14 cellular contexts compared by ENCODE assay signal in genomic region chr3:177624523-177625495, GRCh38.
A peak's percentile ranks its signal among the peaks of the same experiment; 100 is the strongest.
DNase-seq lines count a peak whose midpoint lies in the region; ATAC-seq and TF ChIP-seq lines count a peak whose summit lies in the region.
"Had no signal": no experiment of that assay in that cellular context is flagged by ENCODE, and none has a peak within 500 bp of the region (broad histone marks: within the 10 kb centered on the region; RNA-seq: fewer than 3 reads in every experiment).

No MANE protein-coding gene starts in this region.

- H4K91ac ChIP-seq in neuronal stem cell (ENCODE audit: low read depth, low read length, poor library complexity) = no peak overlapping the region

- H3K4me1 ChIP-seq in ACC112 (ENCODE audit: control insufficient read depth, insufficient read depth, low read length, unreplicated experiment) (peaks cover 6% of the 10 kb centered on the region), OCI-LY1 (ENCODE audit: insufficient read depth, low read length, severe bottlenecking) (no peaks in the 10 kb centered on the region), neuronal stem cell (ENCODE audit: control insufficient read depth in 2 of 2, insufficient read depth in 1 of 2, low read depth in 1 of 2, low read length in 2 of 2) (peaks cover 0 to 3% of the 10 kb centered on the region in 2 donors), SJCRH30 (0 out of 2 replicates have a peak, but pooled peaks cover 6% of the 10 kb centered on the region)

- H2BK15ac ChIP-seq in neuronal stem cell (ENCODE audit: low read length) = no peak overlapping the region

- DNase-seq in COLO668 (lab: John Stamatoyannopoulos, UW; ENCODE audit: unreplicated experiment) (peak; percentile 19), left colon (no peak), HuH-7 (ENCODE audit: low spot score) (no peak), neuronal stem cell (ENCODE audit: low spot score) (no peak), SJCRH30 (no peak)
- DNase-seq: C1 segment of cervical spinal cord; NCI-H1930; retina; stimulated activated CD4-positive, alpha-beta T cell treated with anti-CD3 and anti-CD28 coated beads, Interleukin-4, amount 100 ng/mL, for 4 hours; WERI-Rb-1 had no signal

- no peaks in the 10 kb centered on the region for H3K79me1 ChIP-seq in neuronal stem cell (ENCODE audit: low read depth, low read length)

- peak overlapping the region; percentile 33 for H2AFZ ChIP-seq in ACC112 (ENCODE audit: low read length, unreplicated experiment)
- H2AFZ ChIP-seq in OCI-LY1 (ENCODE audit: low read length) = no peak overlapping the region
- no peak overlapping the region for H2AFZ ChIP-seq in neuronal stem cell (ENCODE audit: low read length)

- no peak for TF ChIP-seq CTCF in OCI-LY1 (IDR thresholded peaks at IDR 0.05; ENCODE audit: low read length)

- ATAC-seq in left colon = peak; percentile 96
- no peak for ATAC-seq in GM19035 (IDR thresholded peaks at IDR 0.05; ENCODE audit: unreplicated experiment)

- H3K4me2 ChIP-seq in OCI-LY1 (ENCODE audit: low read length) (peak overlapping the region; percentile 1; the same call in 1 of the 2 replicates), neuronal stem cell (ENCODE audit: insufficient read depth, low read length, poor library complexity, severe bottlenecking) (no peak overlapping the region)

- H3K36me3 ChIP-seq in ACC112 (ENCODE audit: insufficient read depth, low read length) (no peaks in the 10 kb centered on the region), OCI-LY1 (ENCODE audit: insufficient read depth, low read length) (no peaks in the 10 kb centered on the region), neuronal stem cell (replicated peaks in 1 of 2; ENCODE audit: control insufficient read depth in 2 of 2, insufficient read depth in 2 of 2, low read length in 2 of 2) (no peaks in the 10 kb centered on the region), SJCRH30 (no peaks in the 10 kb centered on the region)
- H3K36me3 ChIP-seq: SJSA1, WERI-Rb-1 had no signal

- H2BK120ac ChIP-seq in neuronal stem cell (ENCODE audit: low read depth, low read length) = no peak overlapping the region

- no CpG with 5 or more reads among the region's 13 CpGs for WGBS in neuronal stem cell (ENCODE audit: extremely low coverage in 2 of 2, insufficient read length in 2 of 2, insufficient replicate concordance in 1 of 2), 2 donors

- no peak overlapping the region for H3K9ac ChIP-seq in OCI-LY1 (ENCODE audit: low read length)
- H3K9ac ChIP-seq in neuronal stem cell (ENCODE audit: low read depth, low read length, poor library complexity) = no peak overlapping the region

- H2BK5ac ChIP-seq in neuronal stem cell (ENCODE audit: low read length) = no peak overlapping the region

- no peak overlapping the region for H3K23ac ChIP-seq in neuronal stem cell (ENCODE audit: low read depth, low read length, poor library complexity)

- no peaks in the 10 kb centered on the region for H4K20me1 ChIP-seq in OCI-LY1 (ENCODE audit: insufficient read depth, low read length)

- H3K9me3 ChIP-seq in OCI-LY1 (ENCODE audit: low read length) = no peaks in the 10 kb centered on the region
- peaks cover 1 to 16% of the 10 kb centered on the region in 2 donors for H3K9me3 ChIP-seq in neuronal stem cell (replicated peaks in 1 of 2; ENCODE audit: control insufficient read depth in 2 of 2, insufficient read depth in 1 of 2, low read depth in 1 of 2, low read length in 2 of 2)
- no peaks in the 10 kb centered on the region; the same call in 1 of the 2 replicates for H3K9me3 ChIP-seq in SJCRH30 (replicated peaks)
- H3K9me3 ChIP-seq: SJSA1 had no signal

- H3K4me3 ChIP-seq in ACC112 (ENCODE audit: low read depth, low read length) (no peak overlapping the region), OCI-LY1 (ENCODE audit: low read depth, low read length, poor library complexity, severe bottlenecking) (no peak overlapping the region), neuronal stem cell (ENCODE audit: low read length in 2 of 2) (no peak overlapping the region), SJCRH30 (no peak overlapping the region)
- H3K4me3 ChIP-seq: SJSA1 had no signal

- H3F3A ChIP-seq in OCI-LY1 (ENCODE audit: insufficient read depth, low read length) = no peaks in the 10 kb centered on the region

- H3K27ac ChIP-seq in ACC112 (ENCODE audit: low read depth, low read length) = no peak overlapping the region
- no peak overlapping the region for H3K27ac ChIP-seq in OCI-LY1 (ENCODE audit: low read depth, low read length, poor library complexity, severe bottlenecking)
- H3K27ac ChIP-seq in neuronal stem cell (replicated peaks; ENCODE audit: low read length) = no peak overlapping the region
- H3K27ac ChIP-seq in SJCRH30 = no peak overlapping the region
- H3K27ac ChIP-seq: SJSA1, WERI-Rb-1 had no signal

- intact Hi-C loops in left colon (cut with DNase I, micrococcal nuclease) = no loop called here

- H4K8ac ChIP-seq in neuronal stem cell (ENCODE audit: low read depth, low read length) = no peak overlapping the region

- H3K9me2 ChIP-seq in OCI-LY1 (ENCODE audit: low read depth, low read length) = no peaks in the 10 kb centered on the region; the same call in 1 of the 2 replicates

- no peak overlapping the region for H3K4ac ChIP-seq in neuronal stem cell (ENCODE audit: low read length)

- no peak overlapping the region for H2BK12ac ChIP-seq in neuronal stem cell (ENCODE audit: low read length)

- no peak overlapping the region for H3K18ac ChIP-seq in neuronal stem cell (ENCODE audit: low read length)

- H3K14ac ChIP-seq in neuronal stem cell (ENCODE audit: low read length) = no peak overlapping the region

- H2AK5ac ChIP-seq in neuronal stem cell (ENCODE audit: low read depth, low read length) = no peak overlapping the region

- H3K79me2 ChIP-seq in ACC112 (ENCODE audit: control insufficient read depth, insufficient read depth, low read length, unreplicated experiment) (no peaks in the 10 kb centered on the region), OCI-LY1 (ENCODE audit: insufficient read depth, low read length) (no peaks in the 10 kb centered on the region)

- H3K27me3 ChIP-seq in ACC112 (ENCODE audit: insufficient read depth, low read length) (no peaks in the 10 kb centered on the region), OCI-LY1 (ENCODE audit: insufficient read depth, low read length) (no peaks in the 10 kb centered on the region), neuronal stem cell (ENCODE audit: control insufficient read depth in 3 of 3, insufficient read depth in 3 of 3, low read depth in 1 of 3, low read length in 3 of 3) (no peaks in the 10 kb centered on the region), SJCRH30 (no peaks in the 10 kb centered on the region)
- H3K27me3 ChIP-seq: SJSA1 had no signal
